ENCODE assay signal across 1 cellular context in genomic region chr16:22948058-22948602, GRCh38.
TF ChIP-seq lines count a peak whose summit lies in the region.

No MANE protein-coding gene starts in this region.

TF ChIP-seq in HepG2, 621 proteins besides CTCF, POLR2A, EP300 and RAD21 (continued from another document):
- TF ChIP-seq HIC2 (CRISPR knock-in tag; IDR thresholded peaks at IDR 0.05; ENCODE audit: low read depth) (no peak), ZNF773 (CRISPR knock-in tag; IDR thresholded peaks at IDR 0.05; ENCODE audit: borderline replicate concordance) (no peak), RBM39 (IDR thresholded peaks at IDR 0.05; ENCODE audit: low read depth, low read length, poor library complexity, severe bottlenecking) (peak; percentile 32), AGO1 (IDR thresholded peaks at IDR 0.05; ENCODE audit: low read depth, low read length, poor library complexity, severe bottlenecking) (peak; percentile 53), HNRNPL (IDR thresholded peaks at IDR 0.05; ENCODE audit: low read depth, low read length) (no peak), ZNF800 (CRISPR knock-in tag; IDR thresholded peaks at IDR 0.05) (0 out of 2 replicates have a peak, but pooled peaks have one; percentile 6), ZNF703 (CRISPR knock-in tag; IDR thresholded peaks at IDR 0.05; ENCODE audit: borderline replicate concordance) (0 out of 2 replicates have a peak, but pooled peaks have one; percentile 16), EZH2 (conservative IDR thresholded peaks at IDR 0.05; ENCODE audit: low read depth, low read length) (no peak), FOSL1 (CRISPR knock-in tag; IDR thresholded peaks at IDR 0.05; ENCODE audit: borderline replicate concordance) (peak; percentile 24; the same call in 1 of the 2 replicates), ZNF747 (CRISPR knock-in tag; IDR thresholded peaks at IDR 0.05; ENCODE audit: borderline replicate concordance) (peak; percentile 42; the same call in 1 of the 2 replicates), POLR2AphosphoS2 (IDR thresholded peaks at IDR 0.05; ENCODE audit: low read depth, low read length) (no peak), REL (CRISPR knock-in tag; conservative IDR thresholded peaks at IDR 0.05) (no peak), RFX3 (CRISPR knock-in tag; IDR thresholded peaks at IDR 0.05) (no peak), ZNF687 (CRISPR knock-in tag; IDR thresholded peaks at IDR 0.05) (peak; percentile 52), WIZ (CRISPR knock-in tag; IDR thresholded peaks at IDR 0.05) (no peak), ZFY (CRISPR knock-in tag; IDR thresholded peaks at IDR 0.05) (no peak), ZSCAN31 (CRISPR knock-in tag; IDR thresholded peaks at IDR 0.05; ENCODE audit: low read depth) (peak; percentile 66; the same call in 1 of the 2 replicates)
- TF ChIP-seq, protein P1, sequence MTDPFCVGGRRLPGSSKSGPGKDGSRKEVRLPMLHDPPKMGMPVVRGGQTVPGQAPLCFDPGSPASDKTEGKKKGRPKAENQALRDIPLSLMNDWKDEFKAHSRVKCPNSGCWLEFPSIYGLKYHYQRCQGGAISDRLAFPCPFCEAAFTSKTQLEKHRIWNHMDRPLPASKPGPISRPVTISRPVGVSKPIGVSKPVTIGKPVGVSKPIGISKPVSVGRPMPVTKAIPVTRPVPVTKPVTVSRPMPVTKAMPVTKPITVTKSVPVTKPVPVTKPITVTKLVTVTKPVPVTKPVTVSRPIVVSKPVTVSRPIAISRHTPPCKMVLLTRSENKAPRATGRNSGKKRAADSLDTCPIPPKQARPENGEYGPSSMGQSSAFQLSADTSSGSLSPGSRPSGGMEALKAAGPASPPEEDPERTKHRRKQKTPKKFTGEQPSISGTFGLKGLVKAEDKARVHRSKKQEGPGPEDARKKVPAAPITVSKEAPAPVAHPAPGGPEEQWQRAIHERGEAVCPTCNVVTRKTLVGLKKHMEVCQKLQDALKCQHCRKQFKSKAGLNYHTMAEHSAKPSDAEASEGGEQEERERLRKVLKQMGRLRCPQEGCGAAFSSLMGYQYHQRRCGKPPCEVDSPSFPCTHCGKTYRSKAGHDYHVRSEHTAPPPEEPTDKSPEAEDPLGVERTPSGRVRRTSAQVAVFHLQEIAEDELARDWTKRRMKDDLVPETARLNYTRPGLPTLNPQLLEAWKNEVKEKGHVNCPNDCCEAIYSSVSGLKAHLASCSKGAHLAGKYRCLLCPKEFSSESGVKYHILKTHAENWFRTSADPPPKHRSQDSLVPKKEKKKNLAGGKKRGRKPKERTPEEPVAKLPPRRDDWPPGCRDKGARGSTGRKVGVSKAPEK (CRISPR knock-in tag; IDR thresholded peaks at IDR 0.05; ENCODE audit: borderline replicate concordance), result no peak
- TF ChIP-seq, protein P2, sequence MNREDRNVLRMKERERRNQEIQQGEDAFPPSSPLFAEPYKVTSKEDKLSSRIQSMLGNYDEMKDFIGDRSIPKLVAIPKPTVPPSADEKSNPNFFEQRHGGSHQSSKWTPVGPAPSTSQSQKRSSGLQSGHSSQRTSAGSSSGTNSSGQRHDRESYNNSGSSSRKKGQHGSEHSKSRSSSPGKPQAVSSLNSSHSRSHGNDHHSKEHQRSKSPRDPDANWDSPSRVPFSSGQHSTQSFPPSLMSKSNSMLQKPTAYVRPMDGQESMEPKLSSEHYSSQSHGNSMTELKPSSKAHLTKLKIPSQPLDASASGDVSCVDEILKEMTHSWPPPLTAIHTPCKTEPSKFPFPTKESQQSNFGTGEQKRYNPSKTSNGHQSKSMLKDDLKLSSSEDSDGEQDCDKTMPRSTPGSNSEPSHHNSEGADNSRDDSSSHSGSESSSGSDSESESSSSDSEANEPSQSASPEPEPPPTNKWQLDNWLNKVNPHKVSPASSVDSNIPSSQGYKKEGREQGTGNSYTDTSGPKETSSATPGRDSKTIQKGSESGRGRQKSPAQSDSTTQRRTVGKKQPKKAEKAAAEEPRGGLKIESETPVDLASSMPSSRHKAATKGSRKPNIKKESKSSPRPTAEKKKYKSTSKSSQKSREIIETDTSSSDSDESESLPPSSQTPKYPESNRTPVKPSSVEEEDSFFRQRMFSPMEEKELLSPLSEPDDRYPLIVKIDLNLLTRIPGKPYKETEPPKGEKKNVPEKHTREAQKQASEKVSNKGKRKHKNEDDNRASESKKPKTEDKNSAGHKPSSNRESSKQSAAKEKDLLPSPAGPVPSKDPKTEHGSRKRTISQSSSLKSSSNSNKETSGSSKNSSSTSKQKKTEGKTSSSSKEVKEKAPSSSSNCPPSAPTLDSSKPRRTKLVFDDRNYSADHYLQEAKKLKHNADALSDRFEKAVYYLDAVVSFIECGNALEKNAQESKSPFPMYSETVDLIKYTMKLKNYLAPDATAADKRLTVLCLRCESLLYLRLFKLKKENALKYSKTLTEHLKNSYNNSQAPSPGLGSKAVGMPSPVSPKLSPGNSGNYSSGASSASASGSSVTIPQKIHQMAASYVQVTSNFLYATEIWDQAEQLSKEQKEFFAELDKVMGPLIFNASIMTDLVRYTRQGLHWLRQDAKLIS (CRISPR knock-in tag; IDR thresholded peaks at IDR 0.05), result no peak
